ENCODE assay signal across 10 cellular contexts in the genomic region with DNA sequence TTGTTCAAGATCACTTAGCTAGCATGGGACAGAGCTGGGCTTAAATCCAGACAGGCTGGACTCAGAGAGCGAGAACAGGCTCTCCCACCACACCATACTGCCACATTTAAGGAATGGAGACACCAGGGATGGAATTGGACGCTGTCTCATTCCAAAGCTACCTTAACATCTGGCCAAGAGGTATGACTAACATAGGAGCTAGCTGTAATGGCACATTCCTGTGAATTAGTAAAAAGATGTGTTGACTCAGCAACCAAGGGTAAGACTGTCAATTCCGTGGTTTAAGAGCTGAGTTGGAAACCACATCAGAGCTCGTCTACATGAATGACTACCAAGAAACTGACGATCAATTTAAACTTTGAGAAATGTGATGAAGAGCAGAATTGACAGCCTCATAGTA. TPM values are rescaled to one million over a fixed set of nuclear protein-coding genes. Genes with fewer than 3 reads are reported as not detected.
DNase-seq lines count a peak whose midpoint lies in the region; ATAC-seq and TF ChIP-seq lines count a peak whose summit lies in the region.
"Had no signal": no experiment of that assay in that cellular context is flagged by ENCODE, and none has a peak within 500 bp of the region (broad histone marks: within the 10 kb centered on the region; RNA-seq: fewer than 3 reads in every experiment).

No MANE protein-coding gene starts in this region.

- intact Hi-C loops in left ventricle myocardium inferior (cut with micrococcal nuclease) = no loop called here
- intact Hi-C loops in sigmoid colon (cut with DNase I) = no loop called here

- H3K4me1 Mint-ChIP-seq in activated T-helper 17 cell treated with anti-CD3 and anti-CD28 coated beads, Interleukin-2, amount 50 U/mL, for 72 hours = peaks cover 15% of the 10 kb centered on the region

- H3K27ac ChIP-seq in left ventricle myocardium inferior (replicated peaks) (no peak overlapping the region), sigmoid colon (no peak overlapping the region)

- H3K9me3 Mint-ChIP-seq in activated T-helper 17 cell treated with anti-CD3 and anti-CD28 coated beads, Interleukin-2, amount 50 U/mL, for 72 hours = no peaks in the 10 kb centered on the region

- H3K36me3 ChIP-seq in left ventricle myocardium inferior = no peaks in the 10 kb centered on the region
- no peaks in the 10 kb centered on the region for H3K36me3 ChIP-seq in sigmoid colon

- H3K4me3 ChIP-seq in HFF-Myc (replicated peaks; ENCODE audit: low read depth, low read length) (no peak overlapping the region), fibroblast of the aortic adventitia (ENCODE audit: low read depth, low read length) (no peak overlapping the region), left ventricle myocardium inferior (no peak overlapping the region), sigmoid colon (no peak overlapping the region)

- ATAC-seq in activated T-helper 17 cell treated with anti-CD3 and anti-CD28 coated beads, Interleukin-2, amount 50 U/mL, for 72 hours (replicated peaks) = peak; percentile 95

- H3K27me3 ChIP-seq in left ventricle myocardium inferior (ENCODE audit: low read depth) = no peaks in the 10 kb centered on the region
- H3K27me3 ChIP-seq in sigmoid colon = no peaks in the 10 kb centered on the region

- H3K4me3 Mint-ChIP-seq in activated T-helper 17 cell treated with anti-CD3 and anti-CD28 coated beads, Interleukin-2, amount 50 U/mL, for 72 hours = peak overlapping the region; percentile 68

- H3K27ac Mint-ChIP-seq in activated T-helper 17 cell treated with anti-CD3 and anti-CD28 coated beads, Interleukin-2, amount 50 U/mL, for 72 hours = peak overlapping the region; percentile 85

- no peak for TF ChIP-seq CTCF in HFF-Myc (IDR thresholded peaks at IDR 0.05; ENCODE audit: low read depth, low read length, missing control alignments)
- TF ChIP-seq CTCF in fibroblast of the aortic adventitia (IDR thresholded peaks at IDR 0.05; ENCODE audit: insufficient read depth, low read length) = no peak
- no peak for TF ChIP-seq CTCF in left ventricle myocardium inferior (IDR thresholded peaks at IDR 0.05; ENCODE audit: borderline replicate concordance)
- no peak for TF ChIP-seq CTCF in sigmoid colon (IDR thresholded peaks at IDR 0.05)

- TF ChIP-seq POLR2A in sigmoid colon (IDR thresholded peaks at IDR 0.05) = no peak

- DNase-seq in AG08395 (ENCODE audit: low spot score) (peak; percentile 88), HFF-Myc (ENCODE audit: extremely low read depth, low read depth) (peak; percentile 60), fibroblast of the aortic adventitia (ENCODE audit: low read depth) (peak; percentile 79), left ventricle myocardium inferior (no peak), sigmoid colon (no peak), DMS79 (lab: John Stamatoyannopoulos, UW) (no peak), superior temporal gyrus (ENCODE audit: extremely low spot score) (no peak)
- DNase-seq: NCI-H748 treated with DMSO at 0.1 percent for 48 hours had no signal

- H3K4me1 ChIP-seq in left ventricle myocardium inferior (peaks cover 6% of the 10 kb centered on the region), sigmoid colon (peaks cover 0 to 6% (median 4%) of the 10 kb centered on the region in 4 donors)

- no peak for TF ChIP-seq EP300 in sigmoid colon (IDR thresholded peaks at IDR 0.05)

- H3K27me3 Mint-ChIP-seq in activated T-helper 17 cell treated with anti-CD3 and anti-CD28 coated beads, Interleukin-2, amount 50 U/mL, for 72 hours = no peaks in the 10 kb centered on the region

- H3K9me3 ChIP-seq in left ventricle myocardium inferior (replicated peaks) (no peaks in the 10 kb centered on the region), sigmoid colon (no peaks in the 10 kb centered on the region)

- no peaks in the 10 kb centered on the region for H3K36me3 Mint-ChIP-seq in activated T-helper 17 cell treated with anti-CD3 and anti-CD28 coated beads, Interleukin-2, amount 50 U/mL, for 72 hours (ENCODE audit: low read depth)

- 70 to 74% methylated on average over 5 of the region's 5 CpGs for WGBS in sigmoid colon, 2 donors

RNA-seq across cellular contexts. Expression of a gene that starts 8.3 kb away (rescaled TPM):
- 10 to 100 TPM; 22.2 to 40.8 TPM for total RNA-seq in activated T-helper 17 cell treated with anti-CD3 and anti-CD28 coated beads, Interleukin-2, amount 50 U/mL, for 72 hours
- total RNA-seq in fibroblast of the aortic adventitia (ENCODE audit: low replicate concordance) (under 0.01 and 0.90 TPM in 2 replicates), left ventricle myocardium inferior (not detected), sigmoid colon (not detected)
- polyA plus RNA-seq in sigmoid colon = 1 to 10 TPM in 2 of 3 donors, not detected in 1; 1.2 to 1.7 TPM
- polyA plus RNA-seq: neural cell had no signal

RNA-seq across cellular contexts. Expression of a gene that starts 12.6 kb away (rescaled TPM):
- 100 to 1,000 TPM; 262 to 416 TPM for total RNA-seq in activated T-helper 17 cell treated with anti-CD3 and anti-CD28 coated beads, Interleukin-2, amount 50 U/mL, for 72 hours
- total RNA-seq in fibroblast of the aortic adventitia (ENCODE audit: low replicate concordance) = 165 and 243 TPM in 2 replicates
- 329 TPM for total RNA-seq in left ventricle myocardium inferior
- total RNA-seq in sigmoid colon = 100 to 1,000 TPM; 176 to 252 (median 222) TPM
- polyA plus RNA-seq in sigmoid colon = 100 to 1,000 TPM; 243 to 270 (median 243) TPM

Comparison
In these comparisons a context has a peak if more than half of its experiments do, and no peak if none do; other contexts are left out.
1. DNase-seq: peak in AG08395 (single experiment), HFF-Myc (single experiment) and fibroblast of the aortic adventitia (single experiment); none in left ventricle myocardium inferior (single experiment), sigmoid colon (single experiment), DMS79 (single experiment) and superior temporal gyrus (single experiment).
2. RNA of a gene that starts 8.3 kb away (total RNA-seq): 22.2 to 40.8 TPM in activated T-helper 17 cell treated with anti-CD3 and anti-CD28 coated beads, Interleukin-2, amount 50 U/mL, for 72 hours; not detected in left ventricle myocardium inferior (single experiment), under 0.01 to 0.90 TPM in fibroblast of the aortic adventitia and not detected in sigmoid colon; every median in the first group is over 10 times any median in the second.